Comparison of ENCODE assay signal across 8 cellular contexts in the genomic region with DNA sequence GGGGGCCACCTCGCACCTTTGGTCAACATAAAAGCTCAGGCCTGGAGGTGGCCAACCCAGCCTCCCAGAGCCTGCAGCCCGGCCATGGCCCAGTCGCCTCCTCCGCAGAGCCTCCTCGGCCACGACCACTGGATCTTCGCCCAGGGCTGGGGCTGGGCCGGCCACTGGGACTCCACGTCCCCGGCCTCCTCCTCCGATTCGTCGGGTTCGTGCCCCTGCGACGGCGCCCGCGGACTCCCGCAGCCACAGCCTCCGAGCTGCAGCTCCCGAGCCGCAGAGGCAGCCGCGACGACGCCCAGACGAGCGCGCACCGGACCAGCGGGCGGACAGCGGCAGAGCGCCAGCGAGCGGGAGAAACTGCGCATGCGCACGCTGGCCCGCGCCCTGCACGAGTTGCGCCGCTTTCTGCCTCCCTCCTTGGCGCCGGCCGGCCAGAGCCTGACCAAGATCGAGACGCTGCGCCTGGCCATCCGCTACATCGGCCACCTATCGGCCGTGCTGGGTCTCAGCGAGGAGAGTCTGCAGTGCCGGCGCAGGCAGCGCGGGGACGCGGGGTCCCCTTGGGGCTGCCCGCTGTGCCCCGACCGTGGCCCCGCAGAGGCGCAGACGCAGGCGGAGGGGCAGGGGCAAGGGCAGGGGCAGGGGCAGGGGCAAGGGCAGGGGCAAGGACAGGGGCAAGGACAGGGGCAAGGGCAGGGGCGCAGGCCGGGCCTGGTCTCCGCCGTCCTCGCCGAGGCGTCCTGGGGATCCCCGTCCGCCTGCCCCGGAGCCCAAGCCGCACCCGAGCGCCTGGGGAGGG. TPM values are rescaled to one million over a fixed set of nuclear protein-coding genes. Genes with fewer than 3 reads are reported as not detected.
DNase-seq lines count a peak whose midpoint lies in the region; ATAC-seq and TF ChIP-seq lines count a peak whose summit lies in the region.

A gene with protein sequence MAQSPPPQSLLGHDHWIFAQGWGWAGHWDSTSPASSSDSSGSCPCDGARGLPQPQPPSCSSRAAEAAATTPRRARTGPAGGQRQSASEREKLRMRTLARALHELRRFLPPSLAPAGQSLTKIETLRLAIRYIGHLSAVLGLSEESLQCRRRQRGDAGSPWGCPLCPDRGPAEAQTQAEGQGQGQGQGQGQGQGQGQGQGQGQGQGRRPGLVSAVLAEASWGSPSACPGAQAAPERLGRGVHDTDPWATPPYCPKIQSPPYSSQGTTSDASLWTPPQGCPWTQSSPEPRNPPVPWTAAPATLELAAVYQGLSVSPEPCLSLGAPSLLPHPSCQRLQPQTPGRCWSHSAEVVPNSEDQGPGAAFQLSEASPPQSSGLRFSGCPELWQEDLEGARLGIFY (plus strand): TSS at position 59 of the 799 bp plus-strand sequence. CDS start 26 bp downstream, at position 85.

- H2AFZ ChIP-seq in neural cell (ENCODE audit: low read depth, low read length): peak within 1 kb of the TSS; percentile 32

- no peaks in the 10 kb centered on the region for H3K9me2 ChIP-seq in neural cell (ENCODE audit: insufficient read depth, low read length)

- no peaks in the 10 kb centered on the region for H3K79me2 ChIP-seq in neural cell (replicated peaks; ENCODE audit: insufficient read depth, low read length)

- H3K27ac ChIP-seq in foreskin keratinocyte (no peak within 1 kb of the TSS), neural cell (ENCODE audit: low read length) (no peak within 1 kb of the TSS), stomach smooth muscle (ENCODE audit: low read length) (no peak within 1 kb of the TSS)

- H3K4me3 ChIP-seq in GM06990 (replicated peaks; ENCODE audit: low read depth, low read length): peak within 1 kb of the TSS; percentile 54
- peak within 1 kb of the TSS; percentile 77 for H3K4me3 ChIP-seq in neural cell (ENCODE audit: low read length)
- peak within 1 kb of the TSS; percentile 7 to 66 for H3K4me3 ChIP-seq in stomach smooth muscle (ENCODE audit: low read length in 2 of 2)

- H3K9ac ChIP-seq in neural cell (ENCODE audit: low read length) (peak within 1 kb of the TSS; percentile 59), stomach smooth muscle (ENCODE audit: low read length in 2 of 2) (no peak within 1 kb of the TSS)

- H3K9me3 ChIP-seq in neural cell (ENCODE audit: low read length): no peaks in the 10 kb centered on the region
- no peaks in the 10 kb centered on the region for H3K9me3 ChIP-seq in stomach smooth muscle (ENCODE audit: control insufficient read depth in 2 of 2, low read length in 2 of 2)

- TF ChIP-seq CTCF in GM06990 (IDR thresholded peaks at IDR 0.05; ENCODE audit: insufficient read depth, low read length, poor library complexity, severe bottlenecking): peak; percentile 34
- TF ChIP-seq CTCF in foreskin keratinocyte (conservative IDR thresholded peaks at IDR 0.05): peak; percentile 32
- TF ChIP-seq CTCF in neural cell (IDR thresholded peaks at IDR 0.05; ENCODE audit: poor library complexity, severe bottlenecking): peak; percentile 58

- TF ChIP-seq RAD21 in neural cell (conservative IDR thresholded peaks at IDR 0.05): no peak

- ATAC-seq in HG03135 (IDR thresholded peaks at IDR 0.05; ENCODE audit: unreplicated experiment): peak; percentile 68
- ATAC-seq in foreskin keratinocyte: peak; percentile 12
- ATAC-seq in GM18873 (IDR thresholded peaks at IDR 0.05; ENCODE audit: low FRiP score, unreplicated experiment): no peak

- H3F3A ChIP-seq in neural cell (ENCODE audit: insufficient read depth, low read length, poor library complexity, severe bottlenecking): no peaks in the 10 kb centered on the region

- H3K36me3 ChIP-seq in GM06990 (ENCODE audit: control insufficient read depth, insufficient read depth, low read length): no peaks in the 10 kb centered on the region
- no peaks in the 10 kb centered on the region for H3K36me3 ChIP-seq in neural cell (ENCODE audit: insufficient read depth, low read length)
- no peaks in the 10 kb centered on the region for H3K36me3 ChIP-seq in stomach smooth muscle (ENCODE audit: control insufficient read depth in 2 of 2, insufficient read depth in 2 of 2, low read length in 2 of 2)

- H3K4me2 ChIP-seq in neural cell (ENCODE audit: low read length): no peak within 1 kb of the TSS

- DNase-seq in GM06990 (ENCODE audit: extremely low read depth, insufficient read length) (peak; percentile 73), OCI-M1 (lab: John Stamatoyannopoulos, UW) (peak; percentile 92), foreskin keratinocyte (no peak)
- DNase-seq in activated effector memory CD4-positive, alpha-beta T cell treated with Interleukin-2 at 50 U/mL for 16 hours: peak; percentile 22

- H3K4me1 ChIP-seq in foreskin keratinocyte (peaks cover 34% of the 10 kb centered on the region), stomach smooth muscle (ENCODE audit: control insufficient read depth, insufficient read depth, low read length) (peaks cover 17% of the 10 kb centered on the region)

- H3K27me3 ChIP-seq in GM06990 (replicated peaks; ENCODE audit: control insufficient read depth, insufficient read depth, low read length) (no peaks in the 10 kb centered on the region), foreskin keratinocyte (no peaks in the 10 kb centered on the region), neural cell (ENCODE audit: insufficient read depth, low read depth, low read length) (peaks cover 3% of the 10 kb centered on the region), stomach smooth muscle (ENCODE audit: control insufficient read depth in 1 of 2, insufficient read depth in 2 of 2, low read length in 2 of 2) (no peaks in the 10 kb centered on the region)

- no peaks in the 10 kb centered on the region for H4K20me1 ChIP-seq in neural cell (ENCODE audit: insufficient read depth)

- TF ChIP-seq EP300 in neural cell (conservative IDR thresholded peaks at IDR 0.05; ENCODE audit: poor library complexity, severe bottlenecking): no peak

TF ChIP-seq in neural cell, 6 proteins besides CTCF, POLR2A, EP300 and RAD21:
- TF ChIP-seq TAF1 (IDR thresholded peaks at IDR 0.05; ENCODE audit: low read depth): no peak
- no peak for TF ChIP-seq POLR2AphosphoS5 (IDR thresholded peaks at IDR 0.05)
- no peak for TF ChIP-seq EZH2 (IDR thresholded peaks at IDR 0.05; ENCODE audit: borderline replicate concordance, insufficient read depth, low read length, poor library complexity, severe bottlenecking)
- TF ChIP-seq, protein P1, sequence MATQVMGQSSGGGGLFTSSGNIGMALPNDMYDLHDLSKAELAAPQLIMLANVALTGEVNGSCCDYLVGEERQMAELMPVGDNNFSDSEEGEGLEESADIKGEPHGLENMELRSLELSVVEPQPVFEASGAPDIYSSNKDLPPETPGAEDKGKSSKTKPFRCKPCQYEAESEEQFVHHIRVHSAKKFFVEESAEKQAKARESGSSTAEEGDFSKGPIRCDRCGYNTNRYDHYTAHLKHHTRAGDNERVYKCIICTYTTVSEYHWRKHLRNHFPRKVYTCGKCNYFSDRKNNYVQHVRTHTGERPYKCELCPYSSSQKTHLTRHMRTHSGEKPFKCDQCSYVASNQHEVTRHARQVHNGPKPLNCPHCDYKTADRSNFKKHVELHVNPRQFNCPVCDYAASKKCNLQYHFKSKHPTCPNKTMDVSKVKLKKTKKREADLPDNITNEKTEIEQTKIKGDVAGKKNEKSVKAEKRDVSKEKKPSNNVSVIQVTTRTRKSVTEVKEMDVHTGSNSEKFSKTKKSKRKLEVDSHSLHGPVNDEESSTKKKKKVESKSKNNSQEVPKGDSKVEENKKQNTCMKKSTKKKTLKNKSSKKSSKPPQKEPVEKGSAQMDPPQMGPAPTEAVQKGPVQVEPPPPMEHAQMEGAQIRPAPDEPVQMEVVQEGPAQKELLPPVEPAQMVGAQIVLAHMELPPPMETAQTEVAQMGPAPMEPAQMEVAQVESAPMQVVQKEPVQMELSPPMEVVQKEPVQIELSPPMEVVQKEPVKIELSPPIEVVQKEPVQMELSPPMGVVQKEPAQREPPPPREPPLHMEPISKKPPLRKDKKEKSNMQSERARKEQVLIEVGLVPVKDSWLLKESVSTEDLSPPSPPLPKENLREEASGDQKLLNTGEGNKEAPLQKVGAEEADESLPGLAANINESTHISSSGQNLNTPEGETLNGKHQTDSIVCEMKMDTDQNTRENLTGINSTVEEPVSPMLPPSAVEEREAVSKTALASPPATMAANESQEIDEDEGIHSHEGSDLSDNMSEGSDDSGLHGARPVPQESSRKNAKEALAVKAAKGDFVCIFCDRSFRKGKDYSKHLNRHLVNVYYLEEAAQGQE (IDR thresholded peaks at IDR 0.05; ENCODE audit: borderline replicate concordance): no peak
- no peak for TF ChIP-seq MXI1 (conservative IDR thresholded peaks at IDR 0.05; ENCODE audit: poor library complexity, severe bottlenecking)
- TF ChIP-seq SMC3 (conservative IDR thresholded peaks at IDR 0.05; ENCODE audit: poor library complexity): no peak
TF ChIP-seq in neural cell: peak in this region for 0.

RNA-seq across cellular contexts. Expression of the gene that starts here (rescaled TPM):
- 0.88 and 1.3 TPM in 2 replicates for total RNA-seq in foreskin keratinocyte
- polyA plus RNA-seq in foreskin keratinocyte (1.2 TPM in 2 replicates), neural cell (not detected in 2 replicates)
- polyA minus RNA-seq in neural cell: not detected in 2 replicates

Comparison
In these comparisons a context has a peak if more than half of its experiments do, and no peak if none do; other contexts are left out.
1. DNase-seq: peak in GM06990 (single experiment), OCI-M1 (single experiment) and activated effector memory CD4-positive, alpha-beta T cell treated with Interleukin-2 at 50 U/mL for 16 hours (single experiment); none in foreskin keratinocyte (0 of 2).
2. Peak in every context shown above with its lines, with median percentiles within 50 percentile points of each other: H3K4me3 ChIP-seq and CTCF ChIP-seq.